In the genomic region with DNA sequence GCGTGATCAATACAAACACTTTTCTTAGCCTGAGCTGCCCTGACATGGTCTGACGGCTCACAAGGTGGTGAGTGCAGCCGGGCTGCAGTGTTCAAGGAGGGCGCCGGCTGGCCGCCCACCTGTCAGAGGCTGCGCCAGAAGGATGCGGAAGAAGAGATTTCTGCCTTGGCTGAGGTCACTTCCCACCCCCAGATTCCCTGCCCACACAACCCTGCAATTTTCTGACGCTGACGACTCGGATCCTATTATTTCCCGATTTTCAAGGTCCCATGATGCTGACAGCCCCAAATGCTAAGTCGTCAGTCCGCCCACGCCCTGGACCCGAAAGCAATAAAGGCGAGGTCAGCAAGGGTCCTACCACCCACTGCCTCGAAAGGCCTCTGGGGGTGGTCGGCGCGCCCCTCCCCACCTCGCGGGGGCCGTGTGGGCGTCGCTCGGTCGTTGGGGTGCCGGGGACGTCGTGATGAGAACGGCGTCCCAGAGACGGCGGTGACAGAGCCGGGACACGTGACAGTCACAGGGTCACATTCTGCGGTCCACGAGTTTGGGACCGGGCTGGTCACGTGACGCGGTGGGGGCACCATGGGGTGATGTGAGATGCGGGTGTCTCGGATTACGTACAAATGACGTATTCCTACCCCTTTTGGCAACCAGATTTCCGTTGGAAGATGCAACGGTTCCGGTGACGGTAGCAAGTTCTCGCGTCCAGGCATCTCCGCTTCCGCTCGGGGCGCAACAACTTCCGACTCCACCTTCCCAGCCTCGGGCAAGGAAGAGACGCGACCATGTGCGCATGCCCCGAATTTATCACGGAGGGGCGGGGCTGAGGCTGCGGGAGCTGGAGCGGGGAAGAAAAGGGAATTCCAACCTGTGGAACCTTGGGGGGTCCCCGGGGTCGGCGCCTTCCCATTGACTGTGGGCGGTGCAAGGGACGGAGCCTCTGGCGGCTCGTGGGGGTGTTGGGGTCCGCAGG, we compare ENCODE assay signal across 8 cellular contexts. TPM values are rescaled to one million over a fixed set of nuclear protein-coding genes. Genes with fewer than 3 reads are reported as not detected.
DNase-seq lines count a peak whose midpoint lies in the region; ATAC-seq and TF ChIP-seq lines count a peak whose summit lies in the region.

TSS of gene STX4 (plus strand) at position 823 of the 973 bp plus-strand sequence. CDS start 248 bp downstream, outside the sequence.

- POLR2A ChIA-PET in AG04450 (lab: Yijun Ruan, JAX), result interaction anchor here (0.7 to 1.6 kb wide), 5 partner anchors 12 to 439 kb away, joined by 3 to 13 read pairs (median 3); partner anchors contain the start of genes ZNF646 and ZNF668

- no peak for TF ChIP-seq CTCF in AG04450 (IDR thresholded peaks at IDR 0.05; ENCODE audit: low read depth, low read length)

- peak; percentile 94 for DNase-seq in AG04450 (ENCODE audit: low read depth, low spot score)
- DNase-seq in NCI-H345 (lab: John Stamatoyannopoulos, UW), result peak; percentile 99
- peak; percentile 88 to 93 (median 93) for DNase-seq in activated CD4-positive, CD25-positive, alpha-beta regulatory T cell (lab: John Stamatoyannopoulos, UW)
- peak; percentile 99 for DNase-seq in central memory CD4-positive, alpha-beta T cell
- peak; percentile 99 for DNase-seq in inferior parietal cortex (ENCODE audit: extremely low spot score)
- DNase-seq in stimulated activated CD4-positive, alpha-beta T cell treated with anti-CD3 and anti-CD28 coated beads, Interleukin-12 subunit alpha, Interleukin-12 subunit beta, amount 100 ng/mL, for 24 hours (ENCODE audit: low read depth in 2 of 2), result peak; percentile 94 to 96

- TF ChIP-seq POLR2A in GM18951 (IDR thresholded peaks at IDR 0.05; ENCODE audit: extremely low read depth, insufficient read depth, insufficient read length), result peak; percentile 56

- in situ Hi-C loops in GM18951 (cut with MboI; ENCODE audit: low sequenced_read_pairs, unreplicated experiment), result no loop called here

- ATAC-seq in HG03196 (IDR thresholded peaks at IDR 0.05; ENCODE audit: unreplicated experiment), result peak; percentile 67

- CTCF ChIA-PET in AG04450 (lab: Charles Lee), result no interaction called here

- H3K27ac ChIP-seq in AG04450 (ENCODE audit: low read depth, low read length), result peak within 1 kb of the TSS; percentile 96

- H3K27me3 ChIP-seq in AG04450 (ENCODE audit: control insufficient read depth, insufficient read depth, low read length), result no peaks in the 10 kb centered on the region

- H3K4me3 ChIP-seq in AG04450 (ENCODE audit: low read depth, low read length), result peak within 1 kb of the TSS; percentile 100

- no peaks in the 10 kb centered on the region; the same call in 1 of the 2 replicates for H3K9me3 ChIP-seq in AG04450 (ENCODE audit: control insufficient read depth, insufficient read depth, low read length)

RNA-seq across cellular contexts. Expression of gene STX4, which starts in this region (rescaled TPM):
- polyA plus RNA-seq in AG04450 (2011; rRNA removed), result 43.7 and 45.9 TPM in 2 replicates
- polyA minus RNA-seq in AG04450 (2011; rRNA and poly(A)+ RNA removed), result 30.2 and 43.5 TPM in 2 replicates

Comparison
In these comparisons a context has a peak if more than half of its experiments do, and no peak if none do; other contexts are left out.
1. Peak in every context shown above with its lines: DNase-seq, ATAC-seq, H3K4me3 ChIP-seq and H3K27ac ChIP-seq.